ENCODE assay signal across 22 cellular contexts in genomic region chr17:73639926-73640325, GRCh38. TPM values are rescaled to one million over a fixed set of nuclear protein-coding genes. Genes with fewer than 3 reads are reported as not detected.
A peak's percentile ranks its signal among the peaks of the same experiment; 100 is the strongest.
DNase-seq lines count a peak whose midpoint lies in the region; ATAC-seq and TF ChIP-seq lines count a peak whose summit lies in the region.
"Had no signal": no experiment of that assay in that cellular context is flagged by ENCODE, and none has a peak within 500 bp of the region (broad histone marks: within the 10 kb centered on the region; RNA-seq: fewer than 3 reads in every experiment).

No MANE protein-coding gene starts in this region.

- peaks cover 16% of the 10 kb centered on the region for H3K36me3 Mint-ChIP-seq in neural progenitor cell
- no peaks in the 10 kb centered on the region for H3K36me3 Mint-ChIP-seq in activated naive CD4-positive, alpha-beta T cell treated with anti-CD3 and anti-CD28 coated beads for 36 hours (ENCODE audit: low read depth)
- H3K36me3 Mint-ChIP-seq: stimulated activated effector memory CD8-positive, alpha-beta T cell treated with anti-CD3 and anti-CD28 coated beads, Interleukin-12 subunit alpha, Interleukin-12 subunit beta, amount 100 ng/mL, for 72 hours had no signal

- POLR2A ChIA-PET in HEK293 (lab: Yijun Ruan, JAX) = no interaction called here

- H3K9me3 Mint-ChIP-seq in neural progenitor cell = no peaks in the 10 kb centered on the region
- H3K9me3 Mint-ChIP-seq in activated naive CD4-positive, alpha-beta T cell treated with anti-CD3 and anti-CD28 coated beads for 36 hours = no peaks in the 10 kb centered on the region
- H3K9me3 Mint-ChIP-seq: nephron progenitor cell; stimulated activated effector memory CD8-positive, alpha-beta T cell treated with anti-CD3 and anti-CD28 coated beads, Interleukin-12 subunit alpha, Interleukin-12 subunit beta, amount 100 ng/mL, for 72 hours had no signal

- no peaks in the 10 kb centered on the region for H3F3A ChIP-seq in neural progenitor cell (ENCODE audit: low read depth)

- intact Hi-C loops in activated naive CD4-positive, alpha-beta T cell treated with anti-CD3 and anti-CD28 coated beads for 36 hours (cut with micrococcal nuclease) = loop anchor here (5.0 kb wide), 1 partner anchor 537 kb away; no protein-coding TSS in a partner anchor

- H3K4me3 ChIP-seq in HEK293 (ENCODE audit: low read depth, low read length) (no peak overlapping the region), WERI-Rb-1 (ENCODE audit: low read depth, low read length) (no peak overlapping the region), neural progenitor cell (no peak overlapping the region)
- H3K4me3 ChIP-seq: esophagus muscularis mucosa, HAP-1, lung had no signal

- no peak overlapping the region for H2AFZ ChIP-seq in neural progenitor cell (replicated peaks)

- peaks cover 88% of the 10 kb centered on the region for H4K20me1 ChIP-seq in neural progenitor cell (ENCODE audit: low read depth)

- H3K27me3 ChIP-seq in WERI-Rb-1 (ENCODE audit: insufficient read depth, low read depth, severe bottlenecking) (no peaks in the 10 kb centered on the region), neural progenitor cell (no peaks in the 10 kb centered on the region)

- peaks cover 5% of the 10 kb centered on the region for H3K27me3 Mint-ChIP-seq in neural progenitor cell (ENCODE audit: insufficient read depth, low read depth)
- peaks cover 15% of the 10 kb centered on the region for H3K27me3 Mint-ChIP-seq in activated naive CD4-positive, alpha-beta T cell treated with anti-CD3 and anti-CD28 coated beads for 36 hours (ENCODE audit: low read depth)
- H3K27me3 Mint-ChIP-seq: B cell had no signal

- H3K9me3 ChIP-seq in HEK293 (ENCODE audit: control insufficient read depth, insufficient read depth, low read depth, low read length) (no peaks in the 10 kb centered on the region), WERI-Rb-1 (ENCODE audit: severe bottlenecking) (no peaks in the 10 kb centered on the region), neural progenitor cell (ENCODE audit: low read depth) (no peaks in the 10 kb centered on the region)
- H3K9me3 ChIP-seq: esophagus muscularis mucosa, HAP-1 had no signal

- peak; percentile 73 for DNase-seq in NCI-H2029 treated with DMSO at 0.1 percent for 48 hours (lab: John Stamatoyannopoulos, UW)
- peak; percentile 6 for DNase-seq in WERI-Rb-1
- DNase-seq in neural progenitor cell (ENCODE audit: low spot score) = no peak
- DNase-seq in GM13977 (ENCODE audit: low spot score) = no peak
- DNase-seq in activated naive CD4-positive, alpha-beta T cell treated with anti-CD3 and anti-CD28 coated beads for 36 hours = no peak
- no peak for DNase-seq in cerebellum (ENCODE audit: low spot score)
- DNase-seq: activated CD4-positive, alpha-beta T cell treated with anti-CD3 and anti-CD28 coated beads, Interleukin-2, amount 50 U/mL, for 48 hours; activated T-cell treated with anti-CD3 and anti-CD28 coated beads, Interleukin-2, amount 50 U/mL, for 48 hours; DND-41; effector CD4-positive, alpha-beta T cell; Karpas-422; NCI-H146; nephron progenitor cell; T-helper 1 cell had no signal

- H3K4me1 ChIP-seq in HEK293 (ENCODE audit: control insufficient read depth, insufficient read depth, low read length) (peaks cover 4% of the 10 kb centered on the region; the same call in 1 of the 2 replicates), neural progenitor cell (peaks cover 23% of the 10 kb centered on the region)
- H3K4me1 ChIP-seq: HAP-1 had no signal

- H3K27ac ChIP-seq in HEK293 (ENCODE audit: extremely low read depth, low read depth, low read length) (no peak overlapping the region), WERI-Rb-1 (no peak overlapping the region), neural progenitor cell (no peak overlapping the region)
- H3K27ac ChIP-seq: esophagus muscularis mucosa, VCaP had no signal

- TF ChIP-seq CTCF in HEK293 (tag by site-specific recombination; IDR thresholded peaks at IDR 0.05) (no peak), WERI-Rb-1 (IDR thresholded peaks at IDR 0.05; ENCODE audit: low read depth, low read length) (no peak), neural progenitor cell (IDR thresholded peaks at IDR 0.05) (no peak), GM13977 (IDR thresholded peaks at IDR 0.05; ENCODE audit: extremely low read depth, insufficient read depth, missing control alignments) (no peak)

- peak overlapping the region; percentile 69 for H3K27ac Mint-ChIP-seq in neural progenitor cell
- H3K27ac Mint-ChIP-seq in activated naive CD4-positive, alpha-beta T cell treated with anti-CD3 and anti-CD28 coated beads for 36 hours = no peak overlapping the region
- H3K27ac Mint-ChIP-seq: B cell; stimulated activated effector memory CD8-positive, alpha-beta T cell treated with anti-CD3 and anti-CD28 coated beads, Interleukin-12 subunit alpha, Interleukin-12 subunit beta, amount 100 ng/mL, for 72 hours had no signal

- peaks cover 56% of the 10 kb centered on the region for H3K4me1 Mint-ChIP-seq in neural progenitor cell
- H3K4me1 Mint-ChIP-seq in activated naive CD4-positive, alpha-beta T cell treated with anti-CD3 and anti-CD28 coated beads for 36 hours (ENCODE audit: low read depth) = peaks cover 14% of the 10 kb centered on the region

- no peak overlapping the region for H3K4me2 ChIP-seq in neural progenitor cell

- no peaks in the 10 kb centered on the region for H3K36me3 ChIP-seq in HEK293 (ENCODE audit: control insufficient read depth in 2 of 2, insufficient read depth in 1 of 2, low read length in 2 of 2)
- peaks cover 9% of the 10 kb centered on the region for H3K36me3 ChIP-seq in WERI-Rb-1
- no peaks in the 10 kb centered on the region for H3K36me3 ChIP-seq in neural progenitor cell
- H3K36me3 ChIP-seq: esophagus muscularis mucosa, HAP-1 had no signal

- H3K4me3 Mint-ChIP-seq in neural progenitor cell = peak overlapping the region; percentile 13
- H3K4me3 Mint-ChIP-seq in activated naive CD4-positive, alpha-beta T cell treated with anti-CD3 and anti-CD28 coated beads for 36 hours = no peak overlapping the region
- H3K4me3 Mint-ChIP-seq: B cell; stimulated activated effector memory CD8-positive, alpha-beta T cell treated with anti-CD3 and anti-CD28 coated beads, Interleukin-12 subunit alpha, Interleukin-12 subunit beta, amount 100 ng/mL, for 72 hours had no signal

- CTCF ChIA-PET in HEK293 (lab: Yijun Ruan, JAX) = interaction anchor here (0.5 to 1.1 kb wide), 3 partner anchors 17 to 468 kb away, joined by 3 to 5 read pairs (median 3); no protein-coding TSS in a partner anchor
- CTCF ChIA-PET in activated naive CD4-positive, alpha-beta T cell treated with anti-CD3 and anti-CD28 coated beads for 36 hours (lab: Charles Lee) = interaction anchor here (1.9 kb wide), 1 partner anchor 210 kb away, joined by 6 read pairs; no protein-coding TSS in a partner anchor

- ATAC-seq in GM19035 (IDR thresholded peaks at IDR 0.05; ENCODE audit: unreplicated experiment) = no peak
- ATAC-seq: stimulated activated effector memory CD8-positive, alpha-beta T cell treated with anti-CD3 and anti-CD28 coated beads, Interleukin-12 subunit alpha, Interleukin-12 subunit beta, amount 100 ng/mL, for 72 hours had no signal

- H3K79me2 ChIP-seq in neural progenitor cell (ENCODE audit: low read depth) = peaks cover 99% of the 10 kb centered on the region

- no peak overlapping the region for H3K9ac ChIP-seq in neural progenitor cell

- in situ Hi-C loops in GM13977 (cut with MboI; ENCODE audit: low pct_unique_long_range_greater_than_20kb, low sequenced_read_pairs, unreplicated experiment) = no loop called here

TF ChIP-seq in HEK293, 187 proteins besides CTCF, POLR2A, EP300 and RAD21:
- TF ChIP-seq ZBTB8A (tag by site-specific recombination; IDR thresholded peaks at IDR 0.05) (0 out of 2 replicates have a peak, but pooled peaks have one; percentile 8), ZNF175 (tag by site-specific recombination; IDR thresholded peaks at IDR 0.05) (no peak), ZFP41 (tag by site-specific recombination; IDR thresholded peaks at IDR 0.05; ENCODE audit: borderline replicate concordance) (no peak), ZNF214 (tag by site-specific recombination; IDR thresholded peaks at IDR 0.05; ENCODE audit: borderline replicate concordance) (no peak), ZNF623 (tag by site-specific recombination; IDR thresholded peaks at IDR 0.05) (no peak), HOXD13 (CRISPR knock-in tag; IDR thresholded peaks at IDR 0.05; ENCODE audit: borderline replicate concordance) (no peak)

RNA-seq across cellular contexts. Expression of gene SDK2, which starts 4.3 kb away (rescaled TPM):
- 15.3 and 39.9 TPM in 2 replicates for total RNA-seq in neural progenitor cell (ENCODE audit: low replicate concordance)
- under 1 TPM; 0.27 to 0.50 TPM for total RNA-seq in activated naive CD4-positive, alpha-beta T cell treated with anti-CD3 and anti-CD28 coated beads for 36 hours
- total RNA-seq in cerebellum = 5.4 TPM

Comparison
In these comparisons a context has a peak if more than half of its experiments do, and no peak if none do; other contexts are left out.
1. DNase-seq: peak in NCI-H2029 treated with DMSO at 0.1 percent for 48 hours (single experiment) and WERI-Rb-1 (single experiment); none in neural progenitor cell (single experiment), GM13977 (single experiment), activated naive CD4-positive, alpha-beta T cell treated with anti-CD3 and anti-CD28 coated beads for 36 hours (single experiment) and cerebellum (single experiment).